Comparison of ENCODE assay signal across 30 cellular contexts in genomic region chr15:92166029-92166428, GRCh38.
DNase-seq lines count a peak whose midpoint lies in the region; ATAC-seq and TF ChIP-seq lines count a peak whose summit lies in the region.
"Had no signal": no experiment of that assay in that cellular context is flagged by ENCODE, and none has a peak within 500 bp of the region (broad histone marks: within the 10 kb centered on the region; RNA-seq: fewer than 3 reads in every experiment).

No MANE protein-coding gene starts in this region.

- intact Hi-C loops in left ventricle myocardium superior (cut with micrococcal nuclease): no loop called here

- H3K4me3 ChIP-seq in HUES6 (ENCODE audit: low read depth, low read length) (no peak overlapping the region), parathyroid adenoma (ENCODE audit: low read depth, low read length) (no peak overlapping the region)
- H3K4me3 ChIP-seq: adrenal gland, body of pancreas, psoas muscle, stomach, tibial artery had no signal

- no peak overlapping the region for H3K4me2 ChIP-seq in parathyroid adenoma (ENCODE audit: low read length)

- H3K27me3 ChIP-seq in HUES6 (ENCODE audit: control insufficient read depth, insufficient read depth, low read length) (no peaks in the 10 kb centered on the region), parathyroid adenoma (ENCODE audit: control insufficient read depth, insufficient read depth, low read length) (no peaks in the 10 kb centered on the region)
- H3K27me3 ChIP-seq: adrenal gland, BE2C, body of pancreas, stomach, tibial artery had no signal

- DNase-seq in left ventricle myocardium superior: no peak
- DNase-seq in KBM-7: no peak
- DNase-seq in NCI-H2081 (lab: John Stamatoyannopoulos, UW): no peak
- DNase-seq: ACHN; activated CD4-positive, alpha-beta T cell treated with anti-CD3 and anti-CD28 coated beads, Interleukin-2, amount 50 U/mL, for 4 hours; activated CD4-positive, CD25-positive, alpha-beta regulatory T cell; activated naive CD4-positive, alpha-beta T cell treated with Interleukin-2 at 50 U/mL for 16 hours; body of pancreas; COR-L47; DMS79; effector memory CD4-positive, alpha-beta T cell; erythroblast; GF-D8; HCEC 1CT; IMR-90; left colon; NCI-H1048; NCI-H1694 treated with DMSO at 0.1 percent for 48 hours; NCI-H526; psoas muscle; stimulated activated CD8-positive, alpha-beta memory T cell treated with anti-CD3 and anti-CD28 coated beads, Interleukin-4, amount 100 ng/mL, for 48 hours; stomach had no signal

- in situ Hi-C loops in KBM-7 (cut with MboI; ENCODE audit: low pct_unique_long_range_greater_than_20kb, low sequenced_read_pairs): no loop called here

- peak overlapping the region; percentile 64 for H2AFZ ChIP-seq in parathyroid adenoma

- H3K79me2 ChIP-seq in parathyroid adenoma: no peaks in the 10 kb centered on the region

- H3K4me1 ChIP-seq in HUES6 (ENCODE audit: control insufficient read depth, insufficient read depth, low read length) (peaks cover 42% of the 10 kb centered on the region), parathyroid adenoma (peaks cover 21% of the 10 kb centered on the region)
- H3K4me1 ChIP-seq: adrenal gland, psoas muscle, tibial artery had no signal

- ATAC-seq in left ventricle myocardium superior (peak; percentile 12), HG02610 (IDR thresholded peaks at IDR 0.05; ENCODE audit: unreplicated experiment) (no peak)
- ATAC-seq: body of pancreas, Panc1, psoas muscle had no signal

- H3K27ac ChIP-seq in C4-2B: peak overlapping the region; percentile 47
- peak overlapping the region; percentile 49; the same call in 1 of the 2 replicates for H3K27ac ChIP-seq in HUES6 (ENCODE audit: low read depth, low read length)
- peak overlapping the region; percentile 97 for H3K27ac ChIP-seq in parathyroid adenoma
- H3K27ac ChIP-seq: adrenal gland, body of pancreas, psoas muscle, tibial artery had no signal

- H3K36me3 ChIP-seq in HUES6 (ENCODE audit: control insufficient read depth, insufficient read depth, low read length) (no peaks in the 10 kb centered on the region), parathyroid adenoma (ENCODE audit: control insufficient read depth, insufficient read depth, low read length) (no peaks in the 10 kb centered on the region)
- H3K36me3 ChIP-seq: adrenal gland, BE2C had no signal

- no peaks in the 10 kb centered on the region for H3K9me3 ChIP-seq in HUES6 (ENCODE audit: control insufficient read depth, insufficient read depth, low read depth, low read length)
- no peaks in the 10 kb centered on the region for H3K9me3 ChIP-seq in parathyroid adenoma (ENCODE audit: control insufficient read depth, low read length)
- H3K9me3 ChIP-seq: adrenal gland, BE2C, body of pancreas, psoas muscle, stomach, tibial artery had no signal

- no peak for TF ChIP-seq CTCF in C4-2B (conservative IDR thresholded peaks at IDR 0.05)
- no peak for TF ChIP-seq CTCF in parathyroid adenoma (IDR thresholded peaks at IDR 0.05)

- peak overlapping the region; percentile 2 for H3K9ac ChIP-seq in HUES6 (ENCODE audit: low read length)
- no peak overlapping the region for H3K9ac ChIP-seq in parathyroid adenoma

Comparison
In these comparisons a context has a peak if more than half of its experiments do, and no peak if none do; other contexts are left out.
1. H3K27ac ChIP-seq: peak in every context shown above with its lines; median percentile 97 in parathyroid adenoma; 49 in HUES6; 47 in C4-2B.